In the genomic region with DNA sequence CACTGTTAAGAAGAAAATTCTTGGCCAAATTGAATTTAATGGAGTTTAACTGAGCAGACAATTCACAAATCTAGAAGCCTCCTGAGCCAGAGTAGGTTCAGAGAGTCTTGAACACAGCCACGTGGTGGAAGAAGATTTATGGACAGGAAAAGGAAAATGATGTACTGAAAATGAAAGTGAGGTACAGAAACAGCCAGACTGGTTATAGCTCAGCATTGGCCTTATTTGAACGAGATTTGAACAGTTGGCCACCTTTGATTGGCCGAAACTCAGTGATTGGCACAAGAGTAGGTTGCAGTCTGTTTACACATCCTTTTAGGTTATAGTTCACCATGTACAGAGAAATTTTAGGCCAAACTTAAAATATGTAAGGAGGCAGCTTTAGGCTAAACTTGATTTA, we compare ENCODE assay signal across 18 cellular contexts. TPM values are rescaled to one million over a fixed set of nuclear protein-coding genes. Genes with fewer than 3 reads are reported as not detected.
DNase-seq lines count a peak whose midpoint lies in the region; ATAC-seq and FAIRE-seq lines count a peak whose summit lies in the region.
"Had no signal": no experiment of that assay in that cellular context is flagged by ENCODE, and none has a peak within 500 bp of the region (broad histone marks: within the 10 kb centered on the region; RNA-seq: fewer than 3 reads in every experiment).

No MANE protein-coding gene starts in this region.

- peak; percentile 23 for DNase-seq in activated naive CD4-positive, alpha-beta T cell treated with Interleukin-2 at 50 U/mL for 16 hours
- no peak for DNase-seq in activated naive CD4-positive, alpha-beta T cell treated with anti-CD3 and anti-CD28 coated beads, Interleukin-2, amount 50 U/mL, for 16 hours
- peak; percentile 42 for DNase-seq in activated T-helper 2 cell treated with anti-CD3 and anti-CD28 coated beads, Interferon-gamma antibody, Interleukin-2, Interleukin-4, amounts not matched to agents 10 μg/mL and 5 μg/mL and 100 μg/mL, durations not matched to agents 14 hours and 24 hours and 36 hours (ENCODE audit: low spot score)
- no peak for DNase-seq in stimulated activated effector memory CD8-positive, alpha-beta T cell treated with anti-CD3 and anti-CD28 coated beads, Interleukin-12 subunit alpha, Interleukin-12 subunit beta, amount 100 ng/mL, for 72 hours (ENCODE audit: low spot score in 2 of 2)
- DNase-seq in frontal cortex (ENCODE audit: low spot score in 2 of 2): no peak
- DNase-seq: Calu3; effector memory CD4-positive, alpha-beta T cell; NCI-H1417; NCI-H226; NK-92 treated with Interleukin-12 subunit alpha and Interleukin-12 subunit beta, amount 100 ng/mL, for 24 hours; SIG-M5; small intestine; T-helper 9 cell had no signal

- H3K9me3 Mint-ChIP-seq in IgD-negative memory B cell: peaks cover 0 to 4% (median 2%) of the 10 kb centered on the region in 3 donors
- H3K9me3 Mint-ChIP-seq in activated T-helper 2 cell treated with anti-CD3 and anti-CD28 coated beads, Interferon-gamma antibody, Interleukin-2, Interleukin-4, amounts not matched to agents 10 μg/mL and 5 μg/mL and 100 μg/mL, durations not matched to agents 14 hours and 24 hours and 36 hours: peaks cover 27% of the 10 kb centered on the region
- H3K9me3 Mint-ChIP-seq in stimulated activated effector memory CD8-positive, alpha-beta T cell treated with anti-CD3 and anti-CD28 coated beads, Interleukin-12 subunit alpha, Interleukin-12 subunit beta, amount 100 ng/mL, for 72 hours: peaks cover 8% of the 10 kb centered on the region

- peaks cover 15% of the 10 kb centered on the region for H3K36me3 Mint-ChIP-seq in IgD-negative memory B cell
- H3K36me3 Mint-ChIP-seq in activated T-helper 2 cell treated with anti-CD3 and anti-CD28 coated beads, Interferon-gamma antibody, Interleukin-2, Interleukin-4, amounts not matched to agents 10 μg/mL and 5 μg/mL and 100 μg/mL, durations not matched to agents 14 hours and 24 hours and 36 hours (ENCODE audit: low read depth): peaks cover 100% of the 10 kb centered on the region
- peaks cover 55% of the 10 kb centered on the region for H3K36me3 Mint-ChIP-seq in stimulated activated effector memory CD8-positive, alpha-beta T cell treated with anti-CD3 and anti-CD28 coated beads, Interleukin-12 subunit alpha, Interleukin-12 subunit beta, amount 100 ng/mL, for 72 hours

- no peak for FAIRE-seq in frontal cortex (lab: Jason Lieb, UNC)
- FAIRE-seq: small intestine had no signal

- no peaks in the 10 kb centered on the region for H3K27me3 Mint-ChIP-seq in IgD-negative memory B cell
- no peaks in the 10 kb centered on the region for H3K27me3 Mint-ChIP-seq in activated T-helper 2 cell treated with anti-CD3 and anti-CD28 coated beads, Interferon-gamma antibody, Interleukin-2, Interleukin-4, amounts not matched to agents 10 μg/mL and 5 μg/mL and 100 μg/mL, durations not matched to agents 14 hours and 24 hours and 36 hours (ENCODE audit: low read depth)

- peak overlapping the region; percentile 44 to 65 (median 64) for H3K27ac Mint-ChIP-seq in IgD-negative memory B cell
- H3K27ac Mint-ChIP-seq in activated T-helper 2 cell treated with anti-CD3 and anti-CD28 coated beads, Interferon-gamma antibody, Interleukin-2, Interleukin-4, amounts not matched to agents 10 μg/mL and 5 μg/mL and 100 μg/mL, durations not matched to agents 14 hours and 24 hours and 36 hours: peak overlapping the region; percentile 77
- peak overlapping the region; percentile 88 for H3K27ac Mint-ChIP-seq in stimulated activated effector memory CD8-positive, alpha-beta T cell treated with anti-CD3 and anti-CD28 coated beads, Interleukin-12 subunit alpha, Interleukin-12 subunit beta, amount 100 ng/mL, for 72 hours

- H3K4me1 Mint-ChIP-seq in IgD-negative memory B cell: peaks cover 16 to 34% (median 27%) of the 10 kb centered on the region in 3 donors
- peaks cover 34% of the 10 kb centered on the region for H3K4me1 Mint-ChIP-seq in activated T-helper 2 cell treated with anti-CD3 and anti-CD28 coated beads, Interferon-gamma antibody, Interleukin-2, Interleukin-4, amounts not matched to agents 10 μg/mL and 5 μg/mL and 100 μg/mL, durations not matched to agents 14 hours and 24 hours and 36 hours (ENCODE audit: low read depth)
- peaks cover 33% of the 10 kb centered on the region for H3K4me1 Mint-ChIP-seq in stimulated activated effector memory CD8-positive, alpha-beta T cell treated with anti-CD3 and anti-CD28 coated beads, Interleukin-12 subunit alpha, Interleukin-12 subunit beta, amount 100 ng/mL, for 72 hours

- peak overlapping the region in 1 of 4 donors; percentile 59 for H3K4me3 Mint-ChIP-seq in IgD-negative memory B cell
- H3K4me3 Mint-ChIP-seq in activated T-helper 2 cell treated with anti-CD3 and anti-CD28 coated beads, Interferon-gamma antibody, Interleukin-2, Interleukin-4, amounts not matched to agents 10 μg/mL and 5 μg/mL and 100 μg/mL, durations not matched to agents 14 hours and 24 hours and 36 hours (ENCODE audit: low read depth): no peak overlapping the region
- no peak overlapping the region for H3K4me3 Mint-ChIP-seq in stimulated activated effector memory CD8-positive, alpha-beta T cell treated with anti-CD3 and anti-CD28 coated beads, Interleukin-12 subunit alpha, Interleukin-12 subunit beta, amount 100 ng/mL, for 72 hours

- intact Hi-C loops in activated T-helper 2 cell treated with anti-CD3 and anti-CD28 coated beads, Interferon-gamma antibody, Interleukin-2, Interleukin-4, amounts not matched to agents 10 μg/mL and 5 μg/mL and 100 μg/mL, durations not matched to agents 14 hours and 24 hours and 36 hours (cut with micrococcal nuclease): loop anchor here (1.0 kb wide), 1 partner anchor 9 kb away; no protein-coding TSS in a partner anchor

- peak; percentile 70 for ATAC-seq in stimulated activated effector memory CD8-positive, alpha-beta T cell treated with anti-CD3 and anti-CD28 coated beads, Interleukin-12 subunit alpha, Interleukin-12 subunit beta, amount 100 ng/mL, for 72 hours
- ATAC-seq in HG03175 (IDR thresholded peaks at IDR 0.05; ENCODE audit: unreplicated experiment): no peak
- ATAC-seq in HG02623 (IDR thresholded peaks at IDR 0.05; ENCODE audit: unreplicated experiment): no peak
- ATAC-seq: left lobe of liver had no signal

RNA-seq across cellular contexts. Expression of gene OAS2, which starts 9.9 kb away (rescaled TPM):
- 44.7 TPM for polyA plus RNA-seq in IgD-negative memory B cell
- 86.4 and 88.3 TPM in 2 replicates for total RNA-seq in activated T-helper 2 cell treated with anti-CD3 and anti-CD28 coated beads, Interferon-gamma antibody, Interleukin-2, Interleukin-4, amounts not matched to agents 10 μg/mL and 5 μg/mL and 100 μg/mL, durations not matched to agents 14 hours and 24 hours and 36 hours
- 0.82 TPM for total RNA-seq in frontal cortex
- total RNA-seq: cardiac muscle cell had no signal
- polyA plus RNA-seq: cardiac muscle cell had no signal

RNA-seq across cellular contexts. Expression of gene OAS3, which starts 50.0 kb away (rescaled TPM):
- polyA plus RNA-seq in IgD-negative memory B cell: 12.9 TPM
- total RNA-seq in activated T-helper 2 cell treated with anti-CD3 and anti-CD28 coated beads, Interferon-gamma antibody, Interleukin-2, Interleukin-4, amounts not matched to agents 10 μg/mL and 5 μg/mL and 100 μg/mL, durations not matched to agents 14 hours and 24 hours and 36 hours: 27.2 and 29.6 TPM in 2 replicates
- 2.0 TPM for total RNA-seq in frontal cortex
- polyA plus RNA-seq: cardiac muscle cell had no signal

Comparison
In these comparisons a context has a peak if more than half of its experiments do, and no peak if none do; other contexts are left out.
1. DNase-seq: peak in activated naive CD4-positive, alpha-beta T cell treated with Interleukin-2 at 50 U/mL for 16 hours (single experiment) and activated T-helper 2 cell treated with anti-CD3 and anti-CD28 coated beads, Interferon-gamma antibody, Interleukin-2, Interleukin-4, amounts not matched to agents 10 μg/mL and 5 μg/mL and 100 μg/mL, durations not matched to agents 14 hours and 24 hours and 36 hours (single experiment); none in activated naive CD4-positive, alpha-beta T cell treated with anti-CD3 and anti-CD28 coated beads, Interleukin-2, amount 50 U/mL, for 16 hours (single experiment), stimulated activated effector memory CD8-positive, alpha-beta T cell treated with anti-CD3 and anti-CD28 coated beads, Interleukin-12 subunit alpha, Interleukin-12 subunit beta, amount 100 ng/mL, for 72 hours (0 of 2) and frontal cortex (0 of 2).
2. RNA of gene OAS2, which starts 9.9 kb away (total RNA-seq): 86.4 to 88.3 TPM in activated T-helper 2 cell treated with anti-CD3 and anti-CD28 coated beads, Interferon-gamma antibody, Interleukin-2, Interleukin-4, amounts not matched to agents 10 μg/mL and 5 μg/mL and 100 μg/mL, durations not matched to agents 14 hours and 24 hours and 36 hours; 0.82 TPM in frontal cortex (single experiment); every median in the first group is over 10 times any median in the second.
3. Peak in every context shown above with its lines, with median percentiles within 50 percentile points of each other: H3K27ac Mint-ChIP-seq.